ENCODE assay signal across 14 cellular contexts in genomic region chr2:127093648-127094210, GRCh38. TPM values are rescaled to one million over a fixed set of nuclear protein-coding genes. Genes with fewer than 3 reads are reported as not detected.
DNase-seq lines count a peak whose midpoint lies in the region; ATAC-seq and TF ChIP-seq lines count a peak whose summit lies in the region.
"Had no signal": no experiment of that assay in that cellular context is flagged by ENCODE, and none has a peak within 500 bp of the region (broad histone marks: within the 10 kb centered on the region; RNA-seq: fewer than 3 reads in every experiment).

No MANE protein-coding gene starts in this region.

- H3K9ac ChIP-seq in trophoblast cell (ENCODE audit: low read length) = no peak overlapping the region

- H3K14ac ChIP-seq in trophoblast cell (ENCODE audit: low read length) = no peak overlapping the region

- H4K8ac ChIP-seq in trophoblast cell (ENCODE audit: low read depth, low read length) = no peak overlapping the region

- TF ChIP-seq CTCF in MCF 10A (IDR thresholded peaks at IDR 0.05; ENCODE audit: unreplicated experiment) (no peak), breast epithelium (IDR thresholded peaks at IDR 0.05) (no peak), WERI-Rb-1 (IDR thresholded peaks at IDR 0.05; ENCODE audit: low read depth, low read length) (no peak), Peyer's patch (IDR thresholded peaks at IDR 0.05) (no peak)

- no CpG with 5 or more reads among the region's 15 CpGs for WGBS in trophoblast cell (ENCODE audit: extremely low coverage, insufficient coverage, insufficient read length)

- H3K18ac ChIP-seq in trophoblast cell (ENCODE audit: low read length) = no peak overlapping the region

- no peaks in the 10 kb centered on the region for H3K27me3 Mint-ChIP-seq in MCF 10A (ENCODE audit: insufficient read depth, unreplicated experiment)

- H3K4me3 Mint-ChIP-seq in MCF 10A (ENCODE audit: unreplicated experiment) = no peak overlapping the region

- no peak for ATAC-seq in GM18505 (IDR thresholded peaks at IDR 0.05; ENCODE audit: unreplicated experiment)

- no peaks in the 10 kb centered on the region for H3K9me3 Mint-ChIP-seq in MCF 10A (ENCODE audit: unreplicated experiment)

- no peak for TF ChIP-seq POLR2A in breast epithelium (IDR thresholded peaks at IDR 0.05)
- TF ChIP-seq POLR2A in GM18505 (IDR thresholded peaks at IDR 0.05; ENCODE audit: borderline replicate concordance, extremely low read depth, insufficient read depth, insufficient read length) = no peak
- TF ChIP-seq POLR2A in Peyer's patch (IDR thresholded peaks at IDR 0.05) = no peak

- peaks cover 34% of the 10 kb centered on the region for H3K4me1 Mint-ChIP-seq in MCF 10A (ENCODE audit: insufficient read depth, unreplicated experiment)

- H3K4me3 ChIP-seq in breast epithelium (no peak overlapping the region), WERI-Rb-1 (ENCODE audit: low read depth, low read length) (no peak overlapping the region), Peyer's patch (no peak overlapping the region), trophoblast cell (ENCODE audit: low read depth, low read length) (no peak overlapping the region)
- H3K4me3 ChIP-seq: right lobe of liver, SJCRH30, transverse colon had no signal

- H3K23ac ChIP-seq in trophoblast cell (ENCODE audit: low read length) = no peak overlapping the region

- H3K27me3 ChIP-seq in breast epithelium (no peaks in the 10 kb centered on the region), WERI-Rb-1 (ENCODE audit: insufficient read depth, low read depth, severe bottlenecking) (no peaks in the 10 kb centered on the region), Peyer's patch (no peaks in the 10 kb centered on the region), trophoblast cell (ENCODE audit: insufficient read depth, low read length) (no peaks in the 10 kb centered on the region)
- H3K27me3 ChIP-seq: right lobe of liver, SJCRH30, transverse colon had no signal

- peaks cover 7% of the 10 kb centered on the region for H3K36me3 Mint-ChIP-seq in MCF 10A (ENCODE audit: insufficient read depth, unreplicated experiment)

- H4K12ac ChIP-seq in trophoblast cell (ENCODE audit: low read depth, low read length) = no peak overlapping the region

- POLR2A ChIA-PET in MCF 10A (lab: Yijun Ruan, JAX) = interaction anchor here (1.3 kb wide), 1 partner anchor 13 kb away, joined by 6 read pairs; the partner anchor contains the start of gene BIN1

- H2AK5ac ChIP-seq in trophoblast cell (ENCODE audit: low read length) = no peak overlapping the region

- H4K91ac ChIP-seq in trophoblast cell (ENCODE audit: low read depth, low read length) = no peak overlapping the region

- H3K4ac ChIP-seq in trophoblast cell (ENCODE audit: low read depth, low read length) = no peak overlapping the region

- no peak overlapping the region for H2BK5ac ChIP-seq in trophoblast cell (ENCODE audit: low read depth, low read length, poor library complexity)

- H3K9me3 ChIP-seq in breast epithelium (no peaks in the 10 kb centered on the region), WERI-Rb-1 (ENCODE audit: severe bottlenecking) (no peaks in the 10 kb centered on the region), Peyer's patch (no peaks in the 10 kb centered on the region), trophoblast cell (ENCODE audit: insufficient read depth, low read depth, low read length) (peaks cover 3% of the 10 kb centered on the region)
- H3K9me3 ChIP-seq: right lobe of liver, SJCRH30, transverse colon had no signal

- H3K27ac Mint-ChIP-seq in MCF 10A (ENCODE audit: low read depth, unreplicated experiment) = peak overlapping the region; percentile 39

- intact Hi-C loops in MCF 10A (cut with micrococcal nuclease) = no loop called here
- intact Hi-C loops in breast epithelium (cut with DNase I; ENCODE audit: low total_unique reads) = no loop called here

- DNase-seq in MCF 10A (ENCODE audit: unreplicated experiment) (no peak), breast epithelium (ENCODE audit: low spot score in 2 of 2) (no peak), WERI-Rb-1 (peak; percentile 48), lung microvascular endothelial cell (ENCODE audit: low read depth in 2 of 2) (peak; percentile 71 to 83), Peyer's patch (no peak), trophoblast cell (no peak)
- DNase-seq: activated CD4-positive, CD25-positive, alpha-beta regulatory T cell treated with anti-CD3 and anti-CD28 coated beads, Interleukin-2, amount 50 U/mL, for 72 hours; NCI-H1436 treated with DMSO at 0.1 percent for 48 hours; NCI-H774; right lobe of liver; SJCRH30; transverse colon had no signal

- H2BK120ac ChIP-seq in trophoblast cell (ENCODE audit: insufficient read depth, low read length, poor library complexity) = no peak overlapping the region

- H3K27ac ChIP-seq in breast epithelium = peak overlapping the region in 1 of 2 donors; percentile 64
- peak overlapping the region; percentile 52 for H3K27ac ChIP-seq in WERI-Rb-1
- H3K27ac ChIP-seq in temporal lobe (ENCODE audit: low read depth, low read length) = peak overlapping the region; percentile 55
- no peak overlapping the region for H3K27ac ChIP-seq in Peyer's patch
- no peak overlapping the region for H3K27ac ChIP-seq in trophoblast cell (ENCODE audit: low read depth, low read length)
- H3K27ac ChIP-seq: right lobe of liver, SJCRH30 had no signal

- H3K4me2 ChIP-seq in trophoblast cell (ENCODE audit: low read length) = no peak overlapping the region

- H3K79me1 ChIP-seq in trophoblast cell (ENCODE audit: low read length) = no peaks in the 10 kb centered on the region

- BruUV-seq in MCF 10A (replicated peaks; lab: Mats Ljungman, UMichigan) = no TSS peak

- H3K36me3 ChIP-seq in breast epithelium = no peaks in the 10 kb centered on the region
- H3K36me3 ChIP-seq in WERI-Rb-1 = peaks cover 4% of the 10 kb centered on the region
- H3K36me3 ChIP-seq in Peyer's patch = no peaks in the 10 kb centered on the region
- no peaks in the 10 kb centered on the region for H3K36me3 ChIP-seq in trophoblast cell (ENCODE audit: control insufficient read depth in 1 of 2, insufficient read depth in 2 of 2, low read length in 2 of 2)
- H3K36me3 ChIP-seq: right lobe of liver, transverse colon had no signal

- H3K79me2 ChIP-seq in trophoblast cell (ENCODE audit: control insufficient read depth, insufficient read depth, low read length, poor library complexity) = no peaks in the 10 kb centered on the region

- H2AFZ ChIP-seq in trophoblast cell (ENCODE audit: insufficient read depth, low read length, poor library complexity) = no peak overlapping the region

- CTCF ChIA-PET in MCF 10A (lab: Yijun Ruan, JAX) = interaction anchor here (0.6 to 1.1 kb wide), 2 partner anchors 10 to 514 kb away, joined by 3 read pairs; no protein-coding TSS in a partner anchor

- no peak overlapping the region for H2BK12ac ChIP-seq in trophoblast cell (ENCODE audit: low read length)

- H3K4me1 ChIP-seq in breast epithelium (no peaks in the 10 kb centered on the region), Peyer's patch (peaks cover 0 to 43% (median 2%) of the 10 kb centered on the region in 4 donors), trophoblast cell (ENCODE audit: control insufficient read depth in 1 of 2, insufficient read depth in 2 of 2, low read length in 2 of 2) (peaks cover 17 to 18% of the 10 kb centered on the region in 2 experiments)

RNA-seq across cellular contexts. Expression of gene BIN1, which starts 13.2 kb away (rescaled TPM):
- total RNA-seq in MCF 10A (2022) = 22.4 and 29.6 TPM in 2 replicates
- total RNA-seq in breast epithelium = 10 to 100 TPM; 30.1 to 74.4 (median 59.3) TPM
- 30.0 and 37.3 TPM in 2 replicates for total RNA-seq in lung microvascular endothelial cell
- 42.8 TPM for total RNA-seq in temporal lobe
- 10 to 100 TPM; 22.2 to 81.7 (median 47.2) TPM for total RNA-seq in Peyer's patch
- 6.7 and 7.6 TPM in 2 replicates for polyA plus RNA-seq in trophoblast cell (2013)

Comparison
In these comparisons a context has a peak if more than half of its experiments do, and no peak if none do; other contexts are left out.
1. DNase-seq: peak in WERI-Rb-1 (single experiment) and lung microvascular endothelial cell (2 of 2); none in MCF 10A (single experiment), breast epithelium (0 of 2), Peyer's patch (0 of 3) and trophoblast cell (0 of 2).
2. H3K27ac ChIP-seq: peak in WERI-Rb-1 (single experiment) and temporal lobe (single experiment); none in Peyer's patch (0 of 4) and trophoblast cell (single experiment).